Comparison of ENCODE assay signal across 13 cellular contexts in the genomic region with DNA sequence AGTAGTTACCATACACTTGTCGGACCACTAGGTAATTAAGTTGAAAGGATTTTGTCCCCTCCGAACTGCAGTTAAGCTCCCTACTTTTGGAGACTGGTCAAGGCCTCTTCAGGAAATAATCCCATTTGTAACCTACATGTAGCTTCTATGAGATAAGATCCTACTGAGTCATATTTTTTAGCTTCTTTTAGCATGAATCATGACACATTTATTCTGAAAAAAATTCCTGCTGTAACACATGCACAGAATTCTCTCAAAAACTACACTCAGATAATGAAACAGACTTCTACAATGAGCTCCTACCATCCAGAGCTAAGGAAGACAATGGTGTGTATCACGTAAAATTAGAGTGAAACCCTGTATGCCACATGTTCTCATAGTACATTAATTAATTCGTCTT.
DNase-seq lines count a peak whose midpoint lies in the region; FAIRE-seq and TF ChIP-seq lines count a peak whose summit lies in the region.
"Had no signal": no experiment of that assay in that cellular context is flagged by ENCODE, and none has a peak within 500 bp of the region (broad histone marks: within the 10 kb centered on the region; RNA-seq: fewer than 3 reads in every experiment).

No MANE protein-coding gene starts in this region.

- H3K4me3 Mint-ChIP-seq in immature natural killer cell, result no peak overlapping the region
- H3K4me3 Mint-ChIP-seq: brain had no signal

- H3K9me3 ChIP-seq in A673 (ENCODE audit: low read depth, low read length, poor library complexity, severe bottlenecking) (no peaks in the 10 kb centered on the region), adipocyte (ENCODE audit: control insufficient read depth, low read length) (no peaks in the 10 kb centered on the region)
- H3K9me3 ChIP-seq: heart right ventricle had no signal

- H3K4me1 Mint-ChIP-seq in immature natural killer cell, result peaks cover 0 to 2% of the 10 kb centered on the region in 2 donors

- H3K36me3 Mint-ChIP-seq in immature natural killer cell, result peaks cover 27 to 64% (median 31%) of the 10 kb centered on the region in 3 donors

- H3K27me3 ChIP-seq in A673 (replicated peaks; ENCODE audit: insufficient read depth, low read depth, low read length, poor library complexity) (no peaks in the 10 kb centered on the region), adipocyte (replicated peaks; ENCODE audit: control insufficient read depth, insufficient read depth, low read length) (no peaks in the 10 kb centered on the region)
- H3K27me3 ChIP-seq: heart right ventricle had no signal

- no peaks in the 10 kb centered on the region for H3K36me3 ChIP-seq in A673 (ENCODE audit: insufficient read depth, low read length, poor library complexity, severe bottlenecking)
- peaks cover 9% of the 10 kb centered on the region for H3K36me3 ChIP-seq in adipocyte (ENCODE audit: control insufficient read depth, insufficient read depth, low read length, severe bottlenecking)

- BruUV-seq in A673 (replicated peaks; lab: Mats Ljungman, UMichigan), result no TSS peak

- CTCF ChIA-PET in A673 (lab: Charles Lee), result no interaction called here

- peaks cover 0 to 2% (median 0%) of the 10 kb centered on the region in 3 donors for H3K27me3 Mint-ChIP-seq in immature natural killer cell (ENCODE audit: low read depth in 3 of 3)

- FAIRE-seq in GM12891 (lab: Jason Lieb, UNC), result peak; percentile 59

- H3K9ac ChIP-seq in adipocyte (ENCODE audit: low read length), result no peak overlapping the region

- H3K9me3 Mint-ChIP-seq in immature natural killer cell, result no peaks in the 10 kb centered on the region

- POLR2A ChIA-PET in A673 (lab: Charles Lee; ENCODE audit: low non-redundant PET), result no interaction called here

- H3K4me1 ChIP-seq in A673 (ENCODE audit: insufficient read depth, low read length, poor library complexity, severe bottlenecking) (no peaks in the 10 kb centered on the region), adipocyte (ENCODE audit: control insufficient read depth, insufficient read depth, low read length) (peaks cover 25% of the 10 kb centered on the region)
- H3K4me1 ChIP-seq: heart right ventricle had no signal

- peak overlapping the region in 4 of 6 donors; percentile 8 to 50 (median 26) for H3K27ac Mint-ChIP-seq in immature natural killer cell

- intact Hi-C loops in A673 (cut with micrococcal nuclease; ENCODE audit: unreplicated experiment), result no loop called here

- no peak overlapping the region for H3K4me3 ChIP-seq in A673 (ENCODE audit: low read depth, low read length, poor library complexity, severe bottlenecking)
- peak overlapping the region; percentile 27 for H3K4me3 ChIP-seq in adipocyte (ENCODE audit: low read length)
- H3K4me3 ChIP-seq: heart right ventricle had no signal

- DNase-seq in A673 (ENCODE audit: low spot score) (peak; percentile 45), GM12891 (ENCODE audit: insufficient read length, low spot score) (no peak), adipocyte (ENCODE audit: low read depth) (peak; percentile 80), immature natural killer cell (no peak), NCI-H345 treated with DMSO at 0.1 percent for 48 hours (lab: John Stamatoyannopoulos, UW; ENCODE audit: unreplicated experiment) (no peak), T1000 (lab: John Stamatoyannopoulos, UW) (no peak), cerebellum (ENCODE audit: low spot score) (no peak)
- DNase-seq in stimulated activated CD8-positive, alpha-beta memory T cell treated with anti-CD3 and anti-CD28 coated beads, Interleukin-4, amount 100 ng/mL, for 48 hours, result no peak
- DNase-seq: activated CD4-positive, alpha-beta T cell treated with anti-CD3 and anti-CD28 coated beads for 48 hours; COR-L47; heart right ventricle; NCI-H1694 treated with DMSO at 0.1 percent for 48 hours had no signal

- H3K27ac ChIP-seq in A673 (ENCODE audit: low read depth, low read length, poor library complexity, severe bottlenecking), result no peak overlapping the region
- H3K27ac ChIP-seq: heart right ventricle had no signal

- TF ChIP-seq POLR2A in GM12891 (IDR thresholded peaks at IDR 0.05; ENCODE audit: low read depth, low read length), result no peak

- TF ChIP-seq CTCF in A673 (conservative IDR thresholded peaks at IDR 0.05; ENCODE audit: low read depth, low read length), result no peak

TF ChIP-seq in GM12891, 5 proteins besides CTCF, POLR2A, EP300 and RAD21:
- TF ChIP-seq SPI1 (IDR thresholded peaks at IDR 0.05; ENCODE audit: low read depth, low read length) (no peak), PAX5 (IDR thresholded peaks at IDR 0.05; ENCODE audit: insufficient read depth, low read length, severe bottlenecking) (no peak), POLR2AphosphoS5 (IDR thresholded peaks at IDR 0.05; ENCODE audit: low read depth, low read length) (no peak), TAF1 (IDR thresholded peaks at IDR 0.05; ENCODE audit: low read depth, low read length) (no peak), POU2F2 (IDR thresholded peaks at IDR 0.05; ENCODE audit: low read depth, low read length) (no peak)

Comparison
In these comparisons a context has a peak if more than half of its experiments do, and no peak if none do; other contexts are left out.
1. DNase-seq: peak in A673 (single experiment) and adipocyte (single experiment); none in GM12891 (single experiment), immature natural killer cell (0 of 3), stimulated activated CD8-positive, alpha-beta memory T cell treated with anti-CD3 and anti-CD28 coated beads, Interleukin-4, amount 100 ng/mL, for 48 hours (single experiment), NCI-H345 treated with DMSO at 0.1 percent for 48 hours (single experiment), T1000 (single experiment) and cerebellum (single experiment).